Comparison of ENCODE assay signal across 8 cellular contexts in genomic region chr10:97713828-97714400, GRCh38. TPM values are rescaled to one million over a fixed set of nuclear protein-coding genes. Genes with fewer than 3 reads are reported as not detected.
DNase-seq lines count a peak whose midpoint lies in the region; ATAC-seq, FAIRE-seq and TF ChIP-seq lines count a peak whose summit lies in the region.

No MANE protein-coding gene starts in this region.

- H3K4me3 ChIP-seq in AG04450 (ENCODE audit: low read depth, low read length) (peak overlapping the region; percentile 94), esophagus (ENCODE audit: low read depth in 1 of 2, low read length in 2 of 2) (peak overlapping the region; percentile 52 to 62), mucosa of stomach (ENCODE audit: low read length) (peak overlapping the region; percentile 17)

- peaks cover 9% of the 10 kb centered on the region for H3K4me1 Mint-ChIP-seq in activated T-cell treated with anti-CD3 and anti-CD28 coated beads, Interleukin-2, amount 50 U/mL, for 4 hours (ENCODE audit: low read depth)
- peaks cover 14% of the 10 kb centered on the region for H3K4me1 Mint-ChIP-seq in stimulated activated naive CD8-positive, alpha-beta T cell treated with anti-CD3 and anti-CD28 coated beads, Interleukin-15, amount 100 ng/mL, for 72 hours

- no peaks in the 10 kb centered on the region; the same call in 1 of the 2 replicates for H3K9me3 ChIP-seq in AG04450 (ENCODE audit: control insufficient read depth, insufficient read depth, low read length)
- no peaks in the 10 kb centered on the region for H3K9me3 ChIP-seq in esophagus (ENCODE audit: control insufficient read depth in 2 of 2, insufficient read depth in 1 of 2, low read depth in 1 of 2, low read length in 1 of 2)
- H3K9me3 ChIP-seq in mucosa of stomach (ENCODE audit: control insufficient read depth, low read length) = no peaks in the 10 kb centered on the region

- no peaks in the 10 kb centered on the region for H3K9me3 Mint-ChIP-seq in activated T-cell treated with anti-CD3 and anti-CD28 coated beads, Interleukin-2, amount 50 U/mL, for 4 hours
- no peaks in the 10 kb centered on the region for H3K9me3 Mint-ChIP-seq in stimulated activated naive CD8-positive, alpha-beta T cell treated with anti-CD3 and anti-CD28 coated beads, Interleukin-15, amount 100 ng/mL, for 72 hours

- H3K27ac ChIP-seq in AG04450 (ENCODE audit: low read depth, low read length) (peak overlapping the region; percentile 75), esophagus (ENCODE audit: low read depth in 2 of 2, low read length in 1 of 2) (peak overlapping the region; percentile 94 to 98)

- peak; percentile 68 for FAIRE-seq in GM18507 (lab: Jason Lieb, UNC)

- POLR2A ChIA-PET in AG04450 (lab: Yijun Ruan, JAX) = interaction anchor here (0.7 to 4.1 kb wide), 13 partner anchors 10 to 72 kb away, joined by 3 to 52 read pairs (median 6); partner anchors contain the start of genes AVPI1 and ZFYVE27

- H3K27me3 ChIP-seq in AG04450 (ENCODE audit: control insufficient read depth, insufficient read depth, low read length) (no peaks in the 10 kb centered on the region), esophagus (ENCODE audit: control insufficient read depth in 1 of 2, insufficient read depth in 2 of 2, low read length in 2 of 2) (no peaks in the 10 kb centered on the region), mucosa of stomach (ENCODE audit: control insufficient read depth, insufficient read depth, low read length) (no peaks in the 10 kb centered on the region)

- CTCF ChIA-PET in AG04450 (lab: Charles Lee) = interaction anchor here (0.7 to 14.9 kb wide), 8 partner anchors 10 to 802 kb away, joined by 3 to 316 read pairs (median 6); partner anchors contain the start of genes AVPI1 and ZFYVE27

- TF ChIP-seq CTCF in AG04450 (IDR thresholded peaks at IDR 0.05; ENCODE audit: low read depth, low read length) = peak; percentile 20; the same call in 1 of the 2 replicates

- peak overlapping the region; percentile 93 to 96 for H3K27ac Mint-ChIP-seq in stimulated activated naive CD8-positive, alpha-beta T cell treated with anti-CD3 and anti-CD28 coated beads, Interleukin-15, amount 100 ng/mL, for 72 hours

- DNase-seq in AG04450 (ENCODE audit: low read depth, low spot score) = no peak
- DNase-seq in GM18507 (ENCODE audit: extremely low spot score, insufficient read length, low read depth) = peak; percentile 66
- DNase-seq in NCI-H69 (lab: John Stamatoyannopoulos, UW) = peak; percentile 73
- peak; percentile 37 for DNase-seq in activated T-cell treated with anti-CD3 and anti-CD28 coated beads, Interleukin-2, amount 50 U/mL, for 4 hours
- DNase-seq in stimulated activated naive CD8-positive, alpha-beta T cell treated with anti-CD3 and anti-CD28 coated beads, Interleukin-15, amount 100 ng/mL, for 72 hours = peak; percentile 58 to 64

- H3K36me3 Mint-ChIP-seq in activated T-cell treated with anti-CD3 and anti-CD28 coated beads, Interleukin-2, amount 50 U/mL, for 4 hours (ENCODE audit: insufficient read depth) = no peaks in the 10 kb centered on the region

- H3K36me3 ChIP-seq in esophagus (ENCODE audit: control insufficient read depth in 2 of 2, insufficient read depth in 2 of 2, low read length in 1 of 2) (no peaks in the 10 kb centered on the region), mucosa of stomach (ENCODE audit: control insufficient read depth, insufficient read depth, low read length) (no peaks in the 10 kb centered on the region)

- peaks cover 19% of the 10 kb centered on the region for H3K27me3 Mint-ChIP-seq in activated T-cell treated with anti-CD3 and anti-CD28 coated beads, Interleukin-2, amount 50 U/mL, for 4 hours (ENCODE audit: low read depth)
- H3K27me3 Mint-ChIP-seq in stimulated activated naive CD8-positive, alpha-beta T cell treated with anti-CD3 and anti-CD28 coated beads, Interleukin-15, amount 100 ng/mL, for 72 hours = peaks cover 28% of the 10 kb centered on the region

- H3K4me1 ChIP-seq in esophagus (ENCODE audit: control insufficient read depth in 2 of 2, insufficient read depth in 2 of 2, low read length in 1 of 2) = peaks cover 2 to 18% of the 10 kb centered on the region in 2 donors
- peaks cover 29% of the 10 kb centered on the region for H3K4me1 ChIP-seq in mucosa of stomach (ENCODE audit: control insufficient read depth, insufficient read depth, low read length)

- H3K4me3 Mint-ChIP-seq in activated T-cell treated with anti-CD3 and anti-CD28 coated beads, Interleukin-2, amount 50 U/mL, for 4 hours = peak overlapping the region; percentile 94
- H3K4me3 Mint-ChIP-seq in stimulated activated naive CD8-positive, alpha-beta T cell treated with anti-CD3 and anti-CD28 coated beads, Interleukin-15, amount 100 ng/mL, for 72 hours = peak overlapping the region; percentile 98 to 99

- 0% methylated on average over 38 to 69 of the region's 69 CpGs for whole genome bisulfite sequencing in esophagus, 2 donors

- peak; percentile 56 for ATAC-seq in HG03025 (IDR thresholded peaks at IDR 0.05; ENCODE audit: low FRiP score, unreplicated experiment)
- peak; percentile 78 to 87 for ATAC-seq in activated T-cell treated with anti-CD3 and anti-CD28 coated beads, Interleukin-2, amount 50 U/mL, for 4 hours
- peak; percentile 83 for ATAC-seq in stimulated activated naive CD8-positive, alpha-beta T cell treated with anti-CD3 and anti-CD28 coated beads, Interleukin-15, amount 100 ng/mL, for 72 hours

- peak overlapping the region; percentile 71 for H3K9ac ChIP-seq in mucosa of stomach (ENCODE audit: low read length)

RNA-seq across cellular contexts. Expression of gene MARVELD1, which starts 0.4 kb away (rescaled TPM):
- polyA plus RNA-seq in AG04450 (2011; rRNA removed) (65.5 and 76.2 TPM in 2 replicates), esophagus (1 to 10 TPM; 6.4 to 9.6 TPM)
- 40.1 and 45.7 TPM in 2 replicates for polyA minus RNA-seq in AG04450 (2011; rRNA and poly(A)+ RNA removed)
- 1 to 10 TPM; 1.6 to 2.5 (median 1.7) TPM for total RNA-seq in activated T-cell treated with anti-CD3 and anti-CD28 coated beads, Interleukin-2, amount 50 U/mL, for 4 hours

RNA-seq across cellular contexts. Expression of gene ZFYVE27, which starts 23.0 kb away (rescaled TPM):
- polyA plus RNA-seq in AG04450 (2011; rRNA removed) (11.1 and 13.5 TPM in 2 replicates), esophagus (10 to 100 TPM in 1 of 2 donors, 1 to 10 TPM in 1; 9.6 to 14.3 TPM)
- 11.6 and 15.1 TPM in 2 replicates for polyA minus RNA-seq in AG04450 (2011; rRNA and poly(A)+ RNA removed)
- total RNA-seq in activated T-cell treated with anti-CD3 and anti-CD28 coated beads, Interleukin-2, amount 50 U/mL, for 4 hours = 10 to 100 TPM; 27.1 to 27.6 (median 27.1) TPM

RNA-seq across cellular contexts. Expression of gene AVPI1, which starts 26.9 kb away (rescaled TPM):
- polyA plus RNA-seq in AG04450 (2011; rRNA removed) (26.5 and 36.9 TPM in 2 replicates), esophagus (10 to 100 TPM in 1 of 2 donors, 1 to 10 TPM in 1; 9.8 to 15.3 TPM)
- 21.9 and 29.1 TPM in 2 replicates for polyA minus RNA-seq in AG04450 (2011; rRNA and poly(A)+ RNA removed)
- total RNA-seq in activated T-cell treated with anti-CD3 and anti-CD28 coated beads, Interleukin-2, amount 50 U/mL, for 4 hours = 1 to 10 TPM; 1.6 to 2.5 (median 1.8) TPM

RNA-seq across cellular contexts. Expression of gene SFRP5, which starts 57.9 kb away (rescaled TPM):
- polyA plus RNA-seq in AG04450 (2011; rRNA removed) (not detected in 2 replicates), esophagus (under 1 TPM; 0.65 to 0.88 TPM)
- polyA minus RNA-seq in AG04450 (2011; rRNA and poly(A)+ RNA removed) = not detected in 2 replicates
- under 1 TPM in 2 of 3 donors, not detected in 1; 0.13 to 0.28 TPM for total RNA-seq in activated T-cell treated with anti-CD3 and anti-CD28 coated beads, Interleukin-2, amount 50 U/mL, for 4 hours

Comparison
In these comparisons a context has a peak if more than half of its experiments do, and no peak if none do; other contexts are left out.
1. H3K4me3 ChIP-seq: peak in every context shown above with its lines; median percentile 94 in AG04450; 57 in esophagus; 17 in mucosa of stomach.